Comparison of ENCODE assay signal across 8 cellular contexts in the genomic region with DNA sequence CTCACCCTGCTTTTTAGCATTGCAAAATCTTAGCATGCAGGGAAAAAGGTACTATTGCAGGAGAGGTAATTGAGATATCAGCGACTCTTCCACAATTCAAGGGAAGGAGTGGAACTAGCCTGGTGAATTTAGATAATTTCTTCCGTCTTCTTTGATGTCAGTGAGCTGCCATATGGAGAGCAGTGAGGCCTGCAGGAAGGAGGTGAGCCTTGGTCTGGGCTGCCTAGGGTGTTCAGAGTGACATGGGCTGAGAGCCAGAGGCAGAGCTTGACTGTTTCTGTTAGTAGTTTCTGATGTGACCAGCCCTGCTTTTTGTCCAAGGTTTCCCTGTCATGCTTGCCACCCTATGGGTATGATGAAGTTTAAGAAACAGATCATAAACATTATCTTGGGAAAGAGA. TPM values are rescaled to one million over a fixed set of nuclear protein-coding genes. Genes with fewer than 3 reads are reported as not detected.
A peak's percentile ranks its signal among the peaks of the same experiment; 100 is the strongest.
DNase-seq lines count a peak whose midpoint lies in the region; ATAC-seq, FAIRE-seq and TF ChIP-seq lines count a peak whose summit lies in the region.
"Had no signal": no experiment of that assay in that cellular context is flagged by ENCODE, and none has a peak within 500 bp of the region (broad histone marks: within the 10 kb centered on the region; RNA-seq: fewer than 3 reads in every experiment).

No MANE protein-coding gene starts in this region.

- no peaks in the 10 kb centered on the region for H3K9me3 ChIP-seq in small intestine (ENCODE audit: control insufficient read depth, low read depth)
- H3K9me3 ChIP-seq in tibial artery = no peaks in the 10 kb centered on the region
- H3K9me3 ChIP-seq: breast epithelium had no signal

- no peaks in the 10 kb centered on the region for H3K36me3 ChIP-seq in small intestine (ENCODE audit: control insufficient read depth in 2 of 2, insufficient read depth in 2 of 2, low read length in 2 of 2)
- no peaks in the 10 kb centered on the region for H3K36me3 ChIP-seq in tibial artery
- H3K36me3 ChIP-seq: breast epithelium had no signal

- H3K4me3 ChIP-seq in small intestine (ENCODE audit: low read depth in 1 of 2, low read length in 2 of 2) (no peak overlapping the region), tibial artery (no peak overlapping the region)
- H3K4me3 ChIP-seq: breast epithelium had no signal

- H3K27ac Mint-ChIP-seq in CD14-positive monocyte = peak overlapping the region in 3 of 7 donors; percentile 2 to 80 (median 79)

- peaks cover 0 to 3% (median 2%) of the 10 kb centered on the region in 7 donors for H3K9me3 Mint-ChIP-seq in CD14-positive monocyte

- TF ChIP-seq CTCF in CD14-positive monocyte (IDR thresholded peaks at IDR 0.05) (no peak), tibial artery (IDR thresholded peaks at IDR 0.05) (no peak)

- H3K27ac ChIP-seq in small intestine (ENCODE audit: low read depth in 1 of 2, low read length in 1 of 2) = peak overlapping the region; percentile 20 to 33
- H3K27ac ChIP-seq in tibial artery = no peak overlapping the region

- H3K4me3 Mint-ChIP-seq in CD14-positive monocyte = no peak overlapping the region

- peaks cover 14 to 20% of the 10 kb centered on the region in 2 donors for H3K36me3 Mint-ChIP-seq in CD14-positive monocyte

- H3K27me3 Mint-ChIP-seq in CD14-positive monocyte (ENCODE audit: low read depth in 3 of 3) = peaks cover 0 to 2% (median 0%) of the 10 kb centered on the region in 3 donors

- intact Hi-C loops in CD14-positive monocyte (cut with micrococcal nuclease) (no loop called here), tibial artery (cut with DNase I; ENCODE audit: low total_unique reads) (no loop called here)

- DNase-seq in cerebellum (ENCODE audit: low spot score) (peak; percentile 81), small intestine (peak; percentile 44), CD14-positive monocyte (ENCODE audit: low spot score) (no peak), tibial artery (no peak), activated gamma-delta T cell treated with Interleukin-2 at 50 U/mL for 16 hours (no peak)

- FAIRE-seq in small intestine (lab: Jason Lieb, UNC) = no peak

- H3K27me3 ChIP-seq in small intestine (ENCODE audit: control insufficient read depth in 2 of 2, insufficient read depth in 2 of 2, low read length in 2 of 2) (no peaks in the 10 kb centered on the region), tibial artery (no peaks in the 10 kb centered on the region)
- H3K27me3 ChIP-seq: breast epithelium had no signal

- WGBS in small intestine, 3 donors = 7 to 36% (median 33%) methylated on average over 2 of the region's 2 CpGs

- H3K4me1 ChIP-seq in small intestine (ENCODE audit: control insufficient read depth in 2 of 2, insufficient read depth in 1 of 2, low read depth in 1 of 2, low read length in 1 of 2) (peaks cover 3 to 15% of the 10 kb centered on the region in 2 donors), tibial artery (peaks cover 0 to 55% (median 18%) of the 10 kb centered on the region in 4 donors)

- H3K4me1 Mint-ChIP-seq in CD14-positive monocyte = peaks cover 16% of the 10 kb centered on the region

- ATAC-seq in GM19351 (IDR thresholded peaks at IDR 0.05; ENCODE audit: unreplicated experiment) (peak; percentile 49), HG03175 (IDR thresholded peaks at IDR 0.05; ENCODE audit: unreplicated experiment) (peak; percentile 39)

RNA-seq across cellular contexts. Expression of a gene that starts 28.6 kb away (rescaled TPM):
- total RNA-seq in cerebellum = 136 TPM
- 1 to 10 TPM; 4.6 to 6.4 (median 5.4) TPM for polyA plus RNA-seq in small intestine
- 1 to 10 TPM; 3.3 to 6.2 TPM for polyA plus RNA-seq in CD14-positive monocyte

Comparison
In these comparisons a context has a peak if more than half of its experiments do, and no peak if none do; other contexts are left out.
1. DNase-seq: peak in cerebellum (single experiment) and small intestine (single experiment); none in CD14-positive monocyte (single experiment), tibial artery (0 of 2) and activated gamma-delta T cell treated with Interleukin-2 at 50 U/mL for 16 hours (single experiment).
2. H3K27ac ChIP-seq: peak in small intestine (2 of 2); none in tibial artery (0 of 2).